Comparison of ENCODE assay signal across 7 cellular contexts in genomic region chr1:160287769-160288168, GRCh38. TPM values are rescaled to one million over a fixed set of nuclear protein-coding genes. Genes with fewer than 3 reads are reported as not detected.
DNase-seq lines count a peak whose midpoint lies in the region; ATAC-seq, FAIRE-seq and TF ChIP-seq lines count a peak whose summit lies in the region.
"Not testable (repeated sequence)": the region's sequence is repeated elsewhere in the genome, so short reads cannot be mapped to it uniquely, and the experiment has no call there.

No MANE protein-coding gene starts in this region.

- H3K79me2 ChIP-seq in K562 (ENCODE audit: control insufficient read depth, insufficient read depth, low read length) (peaks cover 17% of the 10 kb centered on the region), HepG2 (ENCODE audit: insufficient read depth, low read length) (peaks cover 18% of the 10 kb centered on the region)

- H3K9me3 ChIP-seq in CD4-positive, alpha-beta T cell (ENCODE audit: control insufficient read depth, low read length); adipocyte (ENCODE audit: control insufficient read depth, low read length); K562 (replicated peaks; ENCODE audit: control insufficient read depth, insufficient read depth, low read depth, low read length); HepG2 (ENCODE audit: low read length): not testable (repeated sequence)

- BruUV-seq in K562 (replicated peaks; lab: Mats Ljungman, UMichigan); HepG2 (replicated peaks; lab: Mats Ljungman, UMichigan): not testable (repeated sequence)

- TF ChIP-seq POLR2A in K562 (conservative IDR thresholded peaks at IDR 0.05) = peak; percentile 56; the same call in 1 of the 2 replicates
- not testable (repeated sequence) for TF ChIP-seq POLR2A in HepG2 (IDR thresholded peaks at IDR 0.05; ENCODE audit: insufficient read depth in 1 of 2, low read depth in 2 of 2, low read length in 2 of 2)

- peaks cover 65% of the 10 kb centered on the region for H3K36me3 Mint-ChIP-seq in CD4-positive, alpha-beta T cell (ENCODE audit: low read depth)
- peaks cover 42% of the 10 kb centered on the region for H3K36me3 Mint-ChIP-seq in central memory CD8-positive, alpha-beta T cell (ENCODE audit: insufficient read depth)
- H3K36me3 Mint-ChIP-seq in stimulated activated naive B cell treated with anti-CD40 and anti-IgM and Interleukin-4, amounts not matched to agents 10 μg/mL and 1 μg/mL and 100 μg/mL, for 72 hours = peaks cover 26 to 43% of the 10 kb centered on the region in 2 donors

- ATAC-seq in CD4-positive, alpha-beta T cell (ENCODE audit: poor library complexity); SK-N-SH treated with all-trans-retinoic acid at 6 μM for 48 hours; K562; central memory CD8-positive, alpha-beta T cell (replicated peaks; ENCODE audit: extremely low read depth, poor library complexity, severe bottlenecking); HepG2; stimulated activated naive B cell treated with anti-CD40 and anti-IgM and Interleukin-4, amounts not matched to agents 10 μg/mL and 1 μg/mL and 100 μg/mL, for 72 hours (replicated peaks): not testable (repeated sequence)

- not testable (repeated sequence) for H3K9me1 ChIP-seq in K562 (ENCODE audit: control insufficient read depth, insufficient read depth, low read length)

- TF ChIP-seq EP300 in K562 (IDR thresholded peaks at IDR 0.05; ENCODE audit: low read length); HepG2 (IDR thresholded peaks at IDR 0.05; ENCODE audit: low read depth in 2 of 2, low read length in 2 of 2); HepG2 (CRISPR knock-in tag; IDR thresholded peaks at IDR 0.05; ENCODE audit: borderline replicate concordance): not testable (repeated sequence)

- POLR2A ChIA-PET in CD4-positive, alpha-beta T cell (lab: Charles Lee) = interaction anchor here (0.7 to 1.2 kb wide), 2 partner anchors 25 to 186 kb away, joined by 3 to 7 read pairs; partner anchors contain the start of gene DCAF8
- POLR2A ChIA-PET in K562 (lab: Yijun Ruan, JAX) (interaction anchor here (0.7 to 1.4 kb wide), 2 partner anchors 13 to 25 kb away, joined by 4 read pairs; partner anchors contain the start of gene DCAF8), HepG2 (lab: Yijun Ruan, JAX) (interaction anchor here (1.2 kb wide), 1 partner anchor 25 kb away, joined by 5 read pairs; the partner anchor contains the start of gene DCAF8)

- H3K27me3 Mint-ChIP-seq in CD4-positive, alpha-beta T cell; central memory CD8-positive, alpha-beta T cell; stimulated activated naive B cell treated with anti-CD40 and anti-IgM and Interleukin-4, amounts not matched to agents 10 μg/mL and 1 μg/mL and 100 μg/mL, for 72 hours: not testable (repeated sequence)

- not testable (repeated sequence) for TF ChIP-seq RAD21 in K562 (CRISPR knock-in tag; conservative IDR thresholded peaks at IDR 0.05 in 1 of 2, IDR thresholded peaks at IDR 0.05 in 1 of 2); HepG2 (CRISPR knock-in tag; IDR thresholded peaks at IDR 0.05)

- not testable (repeated sequence) for H3K9me3 Mint-ChIP-seq in CD4-positive, alpha-beta T cell; central memory CD8-positive, alpha-beta T cell; stimulated activated naive B cell treated with anti-CD40 and anti-IgM and Interleukin-4, amounts not matched to agents 10 μg/mL and 1 μg/mL and 100 μg/mL, for 72 hours

- peaks cover 35% of the 10 kb centered on the region for H3K4me1 Mint-ChIP-seq in CD4-positive, alpha-beta T cell (ENCODE audit: low read depth)
- H3K4me1 Mint-ChIP-seq in central memory CD8-positive, alpha-beta T cell = peaks cover 33% of the 10 kb centered on the region
- H3K4me1 Mint-ChIP-seq in stimulated activated naive B cell treated with anti-CD40 and anti-IgM and Interleukin-4, amounts not matched to agents 10 μg/mL and 1 μg/mL and 100 μg/mL, for 72 hours = peaks cover 15 to 35% of the 10 kb centered on the region in 2 donors

- H4K20me1 ChIP-seq in K562 (replicated peaks; ENCODE audit: control insufficient read depth, insufficient read depth, low read length); HepG2 (ENCODE audit: insufficient read depth, low read length): not testable (repeated sequence)

- peak overlapping the region; percentile 44 for H3K4me3 ChIP-seq in adipocyte (ENCODE audit: low read length)
- H3K4me3 ChIP-seq in K562; HepG2 (replicated peaks in 1 of 3; ENCODE audit: insufficient read depth in 1 of 3, low read depth in 2 of 3, low read length in 3 of 3): not testable (repeated sequence)

- intact Hi-C loops in CD4-positive, alpha-beta T cell (cut with DNase I, micrococcal nuclease) = loop anchor here (5.0 to 10.0 kb wide), 3 partner anchors 35 to 847 kb away; partner anchors contain the start of genes DEDD (in 1 of the 2) and TAGLN2 (in 1 of the 2)
- intact Hi-C loops in K562 (cut with micrococcal nuclease) = loop anchor here (5.0 kb wide), 1 partner anchor 90 kb away; no protein-coding TSS in a partner anchor
- intact Hi-C loops in HepG2 (cut with micrococcal nuclease; ENCODE audit: unreplicated experiment) = not testable (repeated sequence)

- in situ Hi-C loops in K562 (cut with MboI); HepG2 (cut with HindIII; ENCODE audit: extremely low pct_ligation_motif_present, low pct_unique_long_range_greater_than_20kb): not testable (repeated sequence)

- TF ChIP-seq CTCF in CD4-positive, alpha-beta T cell (IDR thresholded peaks at IDR 0.05); K562 (IDR thresholded peaks at IDR 0.05 in 2 of 3, conservative IDR thresholded peaks at IDR 0.05 in 1 of 3; ENCODE audit: insufficient read depth in 2 of 3, low read depth in 1 of 3, low read length in 3 of 3); HepG2 (CRISPR knock-in tag; IDR thresholded peaks at IDR 0.05): not testable (repeated sequence)

- H3K9ac ChIP-seq in adipocyte (ENCODE audit: low read length); K562 (ENCODE audit: insufficient read depth in 1 of 2, low read depth in 2 of 2, low read length in 2 of 2); HepG2 (ENCODE audit: insufficient read depth, low read depth, low read length): not testable (repeated sequence)

- not testable (repeated sequence) for H3K27ac Mint-ChIP-seq in CD4-positive, alpha-beta T cell
- H3K27ac Mint-ChIP-seq in central memory CD8-positive, alpha-beta T cell (ENCODE audit: low read depth) = peak overlapping the region; percentile 35
- H3K27ac Mint-ChIP-seq in stimulated activated naive B cell treated with anti-CD40 and anti-IgM and Interleukin-4, amounts not matched to agents 10 μg/mL and 1 μg/mL and 100 μg/mL, for 72 hours = peak overlapping the region; percentile 5

- H3K27me3 ChIP-seq in CD4-positive, alpha-beta T cell (ENCODE audit: control insufficient read depth, insufficient read depth, low read length); adipocyte (replicated peaks; ENCODE audit: control insufficient read depth, insufficient read depth, low read length); K562 (ENCODE audit: control insufficient read depth in 2 of 2, insufficient read depth in 2 of 2, low read length in 2 of 2); HepG2 (ENCODE audit: control insufficient read depth in 1 of 2, insufficient read depth in 2 of 2, low read length in 2 of 2): not testable (repeated sequence)

- FAIRE-seq in K562 (lab: Jason Lieb, UNC); HepG2 (lab: Jason Lieb, UNC): not testable (repeated sequence)

- not testable (repeated sequence) for H3K27ac ChIP-seq in CD4-positive, alpha-beta T cell (ENCODE audit: low read depth, low read length); K562 (ENCODE audit: extremely low read depth, low read depth, low read length); HepG2 (ENCODE audit: extremely low read length, insufficient read depth, low read length)

- H3K36me3 ChIP-seq in adipocyte (ENCODE audit: control insufficient read depth, insufficient read depth, low read length, severe bottlenecking) (peaks cover 73% of the 10 kb centered on the region), K562 (ENCODE audit: control insufficient read depth, insufficient read depth, low read length) (peaks cover 48% of the 10 kb centered on the region), HepG2 (replicated peaks in 1 of 2; ENCODE audit: control insufficient read depth in 1 of 2, insufficient read depth in 2 of 2, low read length in 2 of 2) (peaks cover 26 to 43% of the 10 kb centered on the region in 2 experiments)

- CTCF ChIA-PET in CD4-positive, alpha-beta T cell (lab: Charles Lee) = interaction anchor here (0.8 to 1.7 kb wide), 3 partner anchors 36 to 186 kb away, joined by 3 to 5 read pairs (median 4); no protein-coding TSS in a partner anchor
- CTCF ChIA-PET in K562 (lab: Yijun Ruan, JAX; ENCODE audit: low intra/inter-chr PET ratio); HepG2 (lab: Yijun Ruan, JAX; ENCODE audit: low intra/inter-chr PET ratio, low total read pairs): not testable (repeated sequence)

- WGBS in K562 (ENCODE audit: insufficient coverage, low coverage, missing lambda C conversion rate) = 87% methylated on average over 9 of the region's 12 CpGs
- WGBS in HepG2 (ENCODE audit: low lambda C conversion rate) = 98% methylated on average over 12 of the region's 12 CpGs

- H2AFZ ChIP-seq in K562 (ENCODE audit: low read depth, low read length); HepG2 (ENCODE audit: low read length): not testable (repeated sequence)

- peak overlapping the region; percentile 51 for H3K4me3 Mint-ChIP-seq in CD4-positive, alpha-beta T cell
- H3K4me3 Mint-ChIP-seq in central memory CD8-positive, alpha-beta T cell; stimulated activated naive B cell treated with anti-CD40 and anti-IgM and Interleukin-4, amounts not matched to agents 10 μg/mL and 1 μg/mL and 100 μg/mL, for 72 hours: not testable (repeated sequence)

- H3K4me1 ChIP-seq in adipocyte (ENCODE audit: control insufficient read depth, insufficient read depth, low read length) (peaks cover 51% of the 10 kb centered on the region), K562 (replicated peaks in 1 of 2; ENCODE audit: control insufficient read depth in 2 of 2, insufficient read depth in 2 of 2, low read length in 2 of 2) (peaks cover 5 to 14% of the 10 kb centered on the region in 2 experiments; a peak in 4 of 5 replicates), HepG2 (ENCODE audit: insufficient read depth, low read length) (peaks cover 35% of the 10 kb centered on the region)

- not testable (repeated sequence) for DNase-seq in CD4-positive, alpha-beta T cell; adipocyte (ENCODE audit: low read depth); K562 (ENCODE audit: extremely low read depth in 1 of 4, low spot score in 3 of 4); central memory CD8-positive, alpha-beta T cell (ENCODE audit: low spot score in 2 of 2); HepG2 (ENCODE audit: low spot score); stimulated activated naive B cell treated with anti-CD40 and anti-IgM and Interleukin-4, amounts not matched to agents 10 μg/mL and 1 μg/mL and 100 μg/mL, for 72 hours

- H3K4me2 ChIP-seq in K562 (ENCODE audit: insufficient read depth, low read length); HepG2 (ENCODE audit: low read depth, low read length): not testable (repeated sequence)

RNA-seq across cellular contexts. Expression of gene PEX19, which starts 2.8 kb away (rescaled TPM):
- 10 to 100 TPM; 32.0 to 33.4 TPM for total RNA-seq in CD4-positive, alpha-beta T cell
- total RNA-seq in K562 (2011; cell fraction: chromatin; rRNA removed; ENCODE audit: low replicate concordance) = 77.5 and 114 TPM in 2 replicates
- total RNA-seq in K562 (2011; cell fraction: nucleolus; rRNA removed) = 65.7 and 66.1 TPM in 2 replicates
- 63.5 and 65.6 TPM in 2 replicates for total RNA-seq in K562 (2011; cell fraction: nucleoplasm; rRNA removed)
- total RNA-seq in K562 (2014; rRNA removed) = 35.6 and 36.5 TPM in 2 replicates
- total RNA-seq in K562 (2014; rRNA removed; fragmentation: Illumina TruSeq; extraction: Trizol) = 44.5 and 51.3 TPM in 2 replicates
- 35.6 and 37.3 TPM in 2 replicates for total RNA-seq in K562 (2015; rRNA removed; fragmentation: Illumina TruSeq; extraction: Trizol)
- 60.2 and 64.9 TPM in 2 replicates for total RNA-seq in K562 (2021)
- polyA plus RNA-seq in K562 (2011; rRNA removed) = 70.2 and 91.6 TPM in 2 replicates
- 30.5 and 46.0 TPM in 2 replicates for polyA plus RNA-seq in K562 (2011; cell fraction: cytosol; rRNA removed)
- polyA plus RNA-seq in K562 (2011; cell fraction: nucleus; rRNA removed) = 65.1 and 108 TPM in 2 replicates
- 32.2 and 50.3 TPM in 2 replicates for polyA plus RNA-seq in K562 (2012)
- 51.9 and 59.8 TPM in 2 replicates for polyA plus RNA-seq in K562 (2014; fragmentation: Illumina TruSeq; extraction: Trizol)
- 100 to 1,000 TPM in 1 of 2 experiments, 10 to 100 TPM in 1; 81.2 to 103 TPM for polyA plus RNA-seq in K562 (2014; fragmentation: Nextera tagmentation; extraction: Ambion mirVana)
- polyA plus RNA-seq in K562 (2014; rRNA removed) = 32.5 and 33.7 TPM in 2 replicates
- 88.3 and 89.0 TPM in 2 replicates for polyA minus RNA-seq in K562 (2011; rRNA and poly(A)+ RNA removed)
- 17.8 and 19.0 TPM in 2 replicates for polyA minus RNA-seq in K562 (2011; cell fraction: cytosol; rRNA and poly(A)+ RNA removed)
- polyA minus RNA-seq in K562 (2011; cell fraction: nucleus; rRNA and poly(A)+ RNA removed) = 39.7 and 59.8 TPM in 2 replicates
- total RNA-seq in HepG2 (2016; rRNA removed; fragmentation: Illumina TruSeq; extraction: Trizol) = 47.0 and 81.9 TPM in 2 replicates
- total RNA-seq in HepG2 (2016; cell fraction: cytosol; rRNA removed; fragmentation: Illumina TruSeq; extraction: Trizol; ENCODE audit: low read depth) = 5.1 and 6.3 TPM in 2 replicates
- 44.9 and 86.0 TPM in 2 replicates for total RNA-seq in HepG2 (2016; cell fraction: insoluble cytoplasmic fraction; rRNA removed; fragmentation: Illumina TruSeq; extraction: Trizol)
- total RNA-seq in HepG2 (2016; cell fraction: membrane; rRNA removed; fragmentation: Illumina TruSeq; extraction: Trizol) = 19.1 and 20.5 TPM in 2 replicates
- 28.9 and 32.0 TPM in 2 replicates for total RNA-seq in HepG2 (2016; cell fraction: nucleus; rRNA removed; fragmentation: Illumina TruSeq; extraction: Trizol)
- polyA plus RNA-seq in HepG2 (2011; rRNA removed) = 48.3 and 51.8 TPM in 2 replicates
- 34.9 and 46.4 TPM in 2 replicates for polyA plus RNA-seq in HepG2 (2011; cell fraction: cytosol; rRNA removed)
- polyA plus RNA-seq in HepG2 (2011; cell fraction: nucleus; rRNA removed) = 23.3 and 28.0 TPM in 2 replicates
- 38.3 and 48.7 TPM in 2 replicates for polyA plus RNA-seq in HepG2 (2012)
- polyA plus RNA-seq in HepG2 (2016; cell fraction: cytosol; fragmentation: Illumina TruSeq; extraction: Trizol; ENCODE audit: low read depth) = 5.2 and 6.2 TPM in 2 replicates
- polyA plus RNA-seq in HepG2 (2016; cell fraction: insoluble cytoplasmic fraction; fragmentation: Illumina TruSeq; extraction: Trizol; ENCODE audit: low read depth) = 84.0 and 84.9 TPM in 2 replicates
- polyA plus RNA-seq in HepG2 (2016; cell fraction: membrane; fragmentation: Illumina TruSeq; extraction: Trizol; ENCODE audit: low read depth) = 12.8 and 14.7 TPM in 2 replicates
- polyA plus RNA-seq in HepG2 (2016; cell fraction: nucleus; fragmentation: Illumina TruSeq; extraction: Trizol; ENCODE audit: insufficient read depth, low read depth) = 30.0 and 35.6 TPM in 2 replicates
- polyA minus RNA-seq in HepG2 (2011; rRNA and poly(A)+ RNA removed; ENCODE audit: low replicate concordance) = 56.5 and 59.3 TPM in 2 replicates
- polyA minus RNA-seq in HepG2 (2011; cell fraction: cytosol; rRNA and poly(A)+ RNA removed) = 28.6 and 31.3 TPM in 2 replicates
- 48.5 and 69.5 TPM in 2 replicates for polyA minus RNA-seq in HepG2 (2011; cell fraction: nucleus; rRNA and poly(A)+ RNA removed)

RNA-seq across cellular contexts. Expression of gene DCAF8, which starts 25.4 kb away (rescaled TPM):
- total RNA-seq in CD4-positive, alpha-beta T cell = 100 to 1,000 TPM; 151 to 154 TPM
- 485 and 515 TPM in 2 replicates for total RNA-seq in K562 (2011; cell fraction: chromatin; rRNA removed; ENCODE audit: low replicate concordance)
- 264 and 276 TPM in 2 replicates for total RNA-seq in K562 (2011; cell fraction: nucleolus; rRNA removed)
- total RNA-seq in K562 (2011; cell fraction: nucleoplasm; rRNA removed) = 392 and 493 TPM in 2 replicates
- total RNA-seq in K562 (2014; rRNA removed) (75.7 and 94.4 TPM in 2 replicates), K562 (2014; rRNA removed; fragmentation: Illumina TruSeq; extraction: Trizol) (67.3 and 75.3 TPM in 2 replicates), K562 (2015; rRNA removed; fragmentation: Illumina TruSeq; extraction: Trizol) (77.7 and 81.3 TPM in 2 replicates), K562 (2021) (86.0 and 110 TPM in 2 replicates), HepG2 (2016; rRNA removed; fragmentation: Illumina TruSeq; extraction: Trizol) (52.3 and 79.8 TPM in 2 replicates)
- polyA plus RNA-seq in K562 (2011; rRNA removed) (149 and 163 TPM in 2 replicates), K562 (2014; fragmentation: Illumina TruSeq; extraction: Trizol) (91.0 and 94.6 TPM in 2 replicates), K562 (2014; fragmentation: Nextera tagmentation; extraction: Ambion mirVana) (10 to 100 TPM; 11.6 to 19.5 TPM), K562 (2014; rRNA removed) (95.1 and 118 TPM in 2 replicates), HepG2 (2011; rRNA removed) (73.4 and 94.7 TPM in 2 replicates)
- 70.9 and 90.7 TPM in 2 replicates for polyA plus RNA-seq in K562 (2011; cell fraction: cytosol; rRNA removed)
- 1,126 and 1,145 TPM in 2 replicates for polyA plus RNA-seq in K562 (2011; cell fraction: nucleus; rRNA removed)
- polyA plus RNA-seq in K562 (2012) = 82.3 and 103 TPM in 2 replicates
- 113 and 120 TPM in 2 replicates for polyA minus RNA-seq in K562 (2011; rRNA and poly(A)+ RNA removed)
- polyA minus RNA-seq in K562 (2011; cell fraction: cytosol; rRNA and poly(A)+ RNA removed) = 30.9 and 45.8 TPM in 2 replicates
- polyA minus RNA-seq in K562 (2011; cell fraction: nucleus; rRNA and poly(A)+ RNA removed) = 206 and 317 TPM in 2 replicates
- 17.5 and 18.7 TPM in 2 replicates for total RNA-seq in HepG2 (2016; cell fraction: cytosol; rRNA removed; fragmentation: Illumina TruSeq; extraction: Trizol; ENCODE audit: low read depth)
- 48.0 and 77.3 TPM in 2 replicates for total RNA-seq in HepG2 (2016; cell fraction: insoluble cytoplasmic fraction; rRNA removed; fragmentation: Illumina TruSeq; extraction: Trizol)
- 29.8 and 32.3 TPM in 2 replicates for total RNA-seq in HepG2 (2016; cell fraction: membrane; rRNA removed; fragmentation: Illumina TruSeq; extraction: Trizol)
- 139 and 162 TPM in 2 replicates for total RNA-seq in HepG2 (2016; cell fraction: nucleus; rRNA removed; fragmentation: Illumina TruSeq; extraction: Trizol)
- 33.1 and 34.2 TPM in 2 replicates for polyA plus RNA-seq in HepG2 (2011; cell fraction: cytosol; rRNA removed)
- polyA plus RNA-seq in HepG2 (2011; cell fraction: nucleus; rRNA removed) = 505 and 552 TPM in 2 replicates
- polyA plus RNA-seq in HepG2 (2012) = 63.6 and 76.2 TPM in 2 replicates
- 4.0 and 4.4 TPM in 2 replicates for polyA plus RNA-seq in HepG2 (2016; cell fraction: cytosol; fragmentation: Illumina TruSeq; extraction: Trizol; ENCODE audit: low read depth)
- polyA plus RNA-seq in HepG2 (2016; cell fraction: insoluble cytoplasmic fraction; fragmentation: Illumina TruSeq; extraction: Trizol; ENCODE audit: low read depth) = 34.8 and 37.8 TPM in 2 replicates
- 12.0 and 13.0 TPM in 2 replicates for polyA plus RNA-seq in HepG2 (2016; cell fraction: membrane; fragmentation: Illumina TruSeq; extraction: Trizol; ENCODE audit: low read depth)
- 243 and 251 TPM in 2 replicates for polyA plus RNA-seq in HepG2 (2016; cell fraction: nucleus; fragmentation: Illumina TruSeq; extraction: Trizol; ENCODE audit: insufficient read depth, low read depth)
- 86.3 and 97.5 TPM in 2 replicates for polyA minus RNA-seq in HepG2 (2011; rRNA and poly(A)+ RNA removed; ENCODE audit: low replicate concordance)
- polyA minus RNA-seq in HepG2 (2011; cell fraction: cytosol; rRNA and poly(A)+ RNA removed) = 20.5 and 34.4 TPM in 2 replicates
- polyA minus RNA-seq in HepG2 (2011; cell fraction: nucleus; rRNA and poly(A)+ RNA removed) = 227 and 254 TPM in 2 replicates

RNA-seq across cellular contexts. Expression of gene COPA, which starts 55.3 kb away (rescaled TPM):
- total RNA-seq in CD4-positive, alpha-beta T cell = 100 to 1,000 TPM in 1 of 2 experiments, 10 to 100 TPM in 1; 95.0 to 107 TPM
- total RNA-seq in K562 (2011; cell fraction: chromatin; rRNA removed; ENCODE audit: low replicate concordance) = 224 and 416 TPM in 2 replicates
- 117 and 133 TPM in 2 replicates for total RNA-seq in K562 (2011; cell fraction: nucleolus; rRNA removed)
- total RNA-seq in K562 (2011; cell fraction: nucleoplasm; rRNA removed) = 151 and 175 TPM in 2 replicates
- total RNA-seq in K562 (2014; rRNA removed) = 93.5 and 121 TPM in 2 replicates
- total RNA-seq in K562 (2014; rRNA removed; fragmentation: Illumina TruSeq; extraction: Trizol) = 79.9 and 92.1 TPM in 2 replicates
- total RNA-seq in K562 (2015; rRNA removed; fragmentation: Illumina TruSeq; extraction: Trizol) = 73.1 and 80.7 TPM in 2 replicates
- 102 and 110 TPM in 2 replicates for total RNA-seq in K562 (2021)
- polyA plus RNA-seq in K562 (2011; rRNA removed) = 222 and 236 TPM in 2 replicates
- 140 and 207 TPM in 2 replicates for polyA plus RNA-seq in K562 (2011; cell fraction: cytosol; rRNA removed)
- polyA plus RNA-seq in K562 (2011; cell fraction: nucleus; rRNA removed) = 79.0 and 109 TPM in 2 replicates
- 107 and 187 TPM in 2 replicates for polyA plus RNA-seq in K562 (2012)
- 119 and 154 TPM in 2 replicates for polyA plus RNA-seq in K562 (2014; fragmentation: Illumina TruSeq; extraction: Trizol)
- polyA plus RNA-seq in K562 (2014; fragmentation: Nextera tagmentation; extraction: Ambion mirVana) = 100 to 1,000 TPM in 1 of 2 experiments, 10 to 100 TPM in 1; 49.8 to 123 TPM
- polyA plus RNA-seq in K562 (2014; rRNA removed) = 99.5 and 125 TPM in 2 replicates
- polyA minus RNA-seq in K562 (2011; rRNA and poly(A)+ RNA removed) = 382 and 419 TPM in 2 replicates
- 161 and 169 TPM in 2 replicates for polyA minus RNA-seq in K562 (2011; cell fraction: cytosol; rRNA and poly(A)+ RNA removed)
- 73.5 and 122 TPM in 2 replicates for polyA minus RNA-seq in K562 (2011; cell fraction: nucleus; rRNA and poly(A)+ RNA removed)
- 160 and 218 TPM in 2 replicates for total RNA-seq in HepG2 (2016; rRNA removed; fragmentation: Illumina TruSeq; extraction: Trizol)
- 14.4 and 14.5 TPM in 2 replicates for total RNA-seq in HepG2 (2016; cell fraction: cytosol; rRNA removed; fragmentation: Illumina TruSeq; extraction: Trizol; ENCODE audit: low read depth)
- total RNA-seq in HepG2 (2016; cell fraction: insoluble cytoplasmic fraction; rRNA removed; fragmentation: Illumina TruSeq; extraction: Trizol) = 161 and 205 TPM in 2 replicates
- 31.4 and 36.0 TPM in 2 replicates for total RNA-seq in HepG2 (2016; cell fraction: membrane; rRNA removed; fragmentation: Illumina TruSeq; extraction: Trizol)
- total RNA-seq in HepG2 (2016; cell fraction: nucleus; rRNA removed; fragmentation: Illumina TruSeq; extraction: Trizol) = 137 and 150 TPM in 2 replicates
- polyA plus RNA-seq in HepG2 (2011; rRNA removed) = 166 and 197 TPM in 2 replicates
- 164 and 170 TPM in 2 replicates for polyA plus RNA-seq in HepG2 (2011; cell fraction: cytosol; rRNA removed)
- polyA plus RNA-seq in HepG2 (2011; cell fraction: nucleus; rRNA removed) = 117 and 120 TPM in 2 replicates
- 122 and 147 TPM in 2 replicates for polyA plus RNA-seq in HepG2 (2012)
- polyA plus RNA-seq in HepG2 (2016; cell fraction: cytosol; fragmentation: Illumina TruSeq; extraction: Trizol; ENCODE audit: low read depth) = 7.6 and 8.5 TPM in 2 replicates
- 143 and 144 TPM in 2 replicates for polyA plus RNA-seq in HepG2 (2016; cell fraction: insoluble cytoplasmic fraction; fragmentation: Illumina TruSeq; extraction: Trizol; ENCODE audit: low read depth)
- polyA plus RNA-seq in HepG2 (2016; cell fraction: membrane; fragmentation: Illumina TruSeq; extraction: Trizol; ENCODE audit: low read depth) = 17.9 and 21.8 TPM in 2 replicates
- polyA plus RNA-seq in HepG2 (2016; cell fraction: nucleus; fragmentation: Illumina TruSeq; extraction: Trizol; ENCODE audit: insufficient read depth, low read depth) = 123 and 142 TPM in 2 replicates
- polyA minus RNA-seq in HepG2 (2011; rRNA and poly(A)+ RNA removed; ENCODE audit: low replicate concordance) = 386 and 397 TPM in 2 replicates
- polyA minus RNA-seq in HepG2 (2011; cell fraction: cytosol; rRNA and poly(A)+ RNA removed) = 242 and 256 TPM in 2 replicates
- 217 and 255 TPM in 2 replicates for polyA minus RNA-seq in HepG2 (2011; cell fraction: nucleus; rRNA and poly(A)+ RNA removed)

RNA-seq across cellular contexts. Expression of gene NCSTN, which starts 55.4 kb away (rescaled TPM):
- 10 to 100 TPM; 54.9 to 56.6 TPM for total RNA-seq in CD4-positive, alpha-beta T cell
- 203 and 289 TPM in 2 replicates for total RNA-seq in K562 (2011; cell fraction: chromatin; rRNA removed; ENCODE audit: low replicate concordance)
- total RNA-seq in K562 (2011; cell fraction: nucleolus; rRNA removed) = 237 and 279 TPM in 2 replicates
- 253 and 291 TPM in 2 replicates for total RNA-seq in K562 (2011; cell fraction: nucleoplasm; rRNA removed)
- total RNA-seq in K562 (2014; rRNA removed) (21.3 and 27.3 TPM in 2 replicates), K562 (2014; rRNA removed; fragmentation: Illumina TruSeq; extraction: Trizol) (34.9 and 35.8 TPM in 2 replicates), K562 (2015; rRNA removed; fragmentation: Illumina TruSeq; extraction: Trizol) (37.2 and 42.3 TPM in 2 replicates), K562 (2021) (54.1 and 57.9 TPM in 2 replicates), HepG2 (2016; rRNA removed; fragmentation: Illumina TruSeq; extraction: Trizol) (27.0 and 44.2 TPM in 2 replicates)
- polyA plus RNA-seq in K562 (2011; rRNA removed) (64.3 and 104 TPM in 2 replicates), K562 (2014; fragmentation: Illumina TruSeq; extraction: Trizol) (75.9 and 91.1 TPM in 2 replicates), K562 (2014; fragmentation: Nextera tagmentation; extraction: Ambion mirVana) (10 to 100 TPM; 46.0 to 68.7 TPM), K562 (2014; rRNA removed) (55.3 and 60.7 TPM in 2 replicates), HepG2 (2011; rRNA removed) (247 and 281 TPM in 2 replicates)
- polyA plus RNA-seq in K562 (2011; cell fraction: cytosol; rRNA removed) = 103 and 114 TPM in 2 replicates
- 178 and 195 TPM in 2 replicates for polyA plus RNA-seq in K562 (2011; cell fraction: nucleus; rRNA removed)
- 46.6 and 93.0 TPM in 2 replicates for polyA plus RNA-seq in K562 (2012)
- polyA minus RNA-seq in K562 (2011; rRNA and poly(A)+ RNA removed) = 85.4 and 89.2 TPM in 2 replicates
- polyA minus RNA-seq in K562 (2011; cell fraction: cytosol; rRNA and poly(A)+ RNA removed) = 40.9 and 45.8 TPM in 2 replicates
- polyA minus RNA-seq in K562 (2011; cell fraction: nucleus; rRNA and poly(A)+ RNA removed) = 56.5 and 78.1 TPM in 2 replicates
- 6.0 and 7.0 TPM in 2 replicates for total RNA-seq in HepG2 (2016; cell fraction: cytosol; rRNA removed; fragmentation: Illumina TruSeq; extraction: Trizol; ENCODE audit: low read depth)
- total RNA-seq in HepG2 (2016; cell fraction: insoluble cytoplasmic fraction; rRNA removed; fragmentation: Illumina TruSeq; extraction: Trizol) = 27.8 and 48.2 TPM in 2 replicates
- 10.0 and 11.6 TPM in 2 replicates for total RNA-seq in HepG2 (2016; cell fraction: membrane; rRNA removed; fragmentation: Illumina TruSeq; extraction: Trizol)
- total RNA-seq in HepG2 (2016; cell fraction: nucleus; rRNA removed; fragmentation: Illumina TruSeq; extraction: Trizol) = 73.4 and 88.5 TPM in 2 replicates
- polyA plus RNA-seq in HepG2 (2011; cell fraction: cytosol; rRNA removed) = 199 and 230 TPM in 2 replicates
- 168 and 185 TPM in 2 replicates for polyA plus RNA-seq in HepG2 (2011; cell fraction: nucleus; rRNA removed)
- 96.6 and 115 TPM in 2 replicates for polyA plus RNA-seq in HepG2 (2012)
- polyA plus RNA-seq in HepG2 (2016; cell fraction: cytosol; fragmentation: Illumina TruSeq; extraction: Trizol; ENCODE audit: low read depth) = 5.4 and 7.2 TPM in 2 replicates
- polyA plus RNA-seq in HepG2 (2016; cell fraction: insoluble cytoplasmic fraction; fragmentation: Illumina TruSeq; extraction: Trizol; ENCODE audit: low read depth) = 27.4 and 35.6 TPM in 2 replicates
- 12.5 and 18.3 TPM in 2 replicates for polyA plus RNA-seq in HepG2 (2016; cell fraction: membrane; fragmentation: Illumina TruSeq; extraction: Trizol; ENCODE audit: low read depth)
- 159 TPM in 2 replicates for polyA plus RNA-seq in HepG2 (2016; cell fraction: nucleus; fragmentation: Illumina TruSeq; extraction: Trizol; ENCODE audit: insufficient read depth, low read depth)
- 236 and 291 TPM in 2 replicates for polyA minus RNA-seq in HepG2 (2011; rRNA and poly(A)+ RNA removed; ENCODE audit: low replicate concordance)
- 87.7 and 123 TPM in 2 replicates for polyA minus RNA-seq in HepG2 (2011; cell fraction: cytosol; rRNA and poly(A)+ RNA removed)
- polyA minus RNA-seq in HepG2 (2011; cell fraction: nucleus; rRNA and poly(A)+ RNA removed) = 110 and 114 TPM in 2 replicates
